Comparison of ENCODE assay signal across 8 cellular contexts in genomic region chr1:239951518-239952130, GRCh38.
DNase-seq lines count a peak whose midpoint lies in the region; ATAC-seq and TF ChIP-seq lines count a peak whose summit lies in the region.

No MANE protein-coding gene starts in this region.

- no peak overlapping the region for H3K4me3 ChIP-seq in cardiac muscle cell
- H3K4me3 ChIP-seq in epithelial cell of proximal tubule (ENCODE audit: low read depth, low read length): peak overlapping the region; percentile 39
- no peak overlapping the region for H3K4me3 ChIP-seq in naive thymus-derived CD4-positive, alpha-beta T cell (ENCODE audit: low read length)

- H3K36me3 ChIP-seq in cardiac muscle cell: no peaks in the 10 kb centered on the region
- H3K36me3 ChIP-seq in naive thymus-derived CD4-positive, alpha-beta T cell (ENCODE audit: control insufficient read depth in 2 of 3, insufficient read depth in 3 of 3, low read length in 3 of 3): no peaks in the 10 kb centered on the region

- no peaks in the 10 kb centered on the region for H3K4me1 Mint-ChIP-seq in activated CD4-positive, alpha-beta T cell treated with anti-CD3 and anti-CD28 coated beads, Interleukin-2, amount 10 ng/mL, durations not matched to agents 7 days and 5 days
- no peaks in the 10 kb centered on the region for H3K4me1 Mint-ChIP-seq in naive thymus-derived CD4-positive, alpha-beta T cell
- no peaks in the 10 kb centered on the region for H3K4me1 Mint-ChIP-seq in type B pancreatic cell (ENCODE audit: unreplicated experiment)

- TF ChIP-seq CTCF in cardiac muscle cell (IDR thresholded peaks at IDR 0.05; ENCODE audit: low read depth, low read length) (peak; percentile 60), epithelial cell of proximal tubule (conservative IDR thresholded peaks at IDR 0.05; ENCODE audit: low read depth, low read length) (peak; percentile 92), type B pancreatic cell (conservative IDR thresholded peaks at IDR 0.05) (peak; percentile 88)

- H3K36me3 Mint-ChIP-seq in activated CD4-positive, alpha-beta T cell treated with anti-CD3 and anti-CD28 coated beads, Interleukin-2, amount 10 ng/mL, durations not matched to agents 7 days and 5 days (ENCODE audit: low read depth): no peaks in the 10 kb centered on the region
- no peaks in the 10 kb centered on the region for H3K36me3 Mint-ChIP-seq in naive thymus-derived CD4-positive, alpha-beta T cell
- H3K36me3 Mint-ChIP-seq in type B pancreatic cell: no peaks in the 10 kb centered on the region

- intact Hi-C loops in Right ventricle myocardium inferior (cut with DNase I): no loop called here
- intact Hi-C loops in naive thymus-derived CD4-positive, alpha-beta T cell (cut with micrococcal nuclease): loop anchor here (1.0 to 2.0 kb wide), 3 partner anchors 25 to 197 kb away; no protein-coding TSS in a partner anchor

- no peaks in the 10 kb centered on the region for H3K4me1 ChIP-seq in cardiac muscle cell (ENCODE audit: low read depth)
- no peaks in the 10 kb centered on the region for H3K4me1 ChIP-seq in naive thymus-derived CD4-positive, alpha-beta T cell (ENCODE audit: control insufficient read depth in 2 of 2, insufficient read depth in 2 of 2, low read length in 2 of 2)

- H3K27ac ChIP-seq in cardiac muscle cell: no peak overlapping the region
- H3K27ac ChIP-seq in naive thymus-derived CD4-positive, alpha-beta T cell (ENCODE audit: low read depth, low read length): no peak overlapping the region

- POLR2A ChIA-PET in activated CD4-positive, alpha-beta T cell treated with anti-CD3 and anti-CD28 coated beads, Interleukin-2, amount 10 ng/mL, durations not matched to agents 7 days and 5 days (lab: Charles Lee): no interaction called here
- POLR2A ChIA-PET in naive thymus-derived CD4-positive, alpha-beta T cell (lab: Charles Lee): no interaction called here

- H3K27me3 Mint-ChIP-seq in activated CD4-positive, alpha-beta T cell treated with anti-CD3 and anti-CD28 coated beads, Interleukin-2, amount 10 ng/mL, durations not matched to agents 7 days and 5 days: no peaks in the 10 kb centered on the region
- H3K27me3 Mint-ChIP-seq in naive thymus-derived CD4-positive, alpha-beta T cell: peaks cover 0 to 17% (median 4%) of the 10 kb centered on the region in 5 donors
- H3K27me3 Mint-ChIP-seq in type B pancreatic cell: peaks cover 3% of the 10 kb centered on the region

- no peaks in the 10 kb centered on the region for H3K9me3 ChIP-seq in cardiac muscle cell (ENCODE audit: low read depth)
- H3K9me3 ChIP-seq in naive thymus-derived CD4-positive, alpha-beta T cell (ENCODE audit: control insufficient read depth in 2 of 3, low read length in 3 of 3): no peaks in the 10 kb centered on the region

- H3K27me3 ChIP-seq in cardiac muscle cell: no peaks in the 10 kb centered on the region
- no peaks in the 10 kb centered on the region for H3K27me3 ChIP-seq in naive thymus-derived CD4-positive, alpha-beta T cell (ENCODE audit: control insufficient read depth in 2 of 2, insufficient read depth in 2 of 2, low read length in 2 of 2)

- peak; percentile 71 to 91 for DNase-seq in cardiac muscle cell (ENCODE audit: low read depth in 1 of 2, low spot score in 1 of 2)
- DNase-seq in Right ventricle myocardium inferior (ENCODE audit: missing footprints): no peak
- DNase-seq in NCI-H2227 (lab: John Stamatoyannopoulos, UW; ENCODE audit: unreplicated experiment): peak; percentile 80
- peak; percentile 69 for DNase-seq in activated CD4-positive, alpha-beta T cell treated with anti-CD3 and anti-CD28 coated beads, Interleukin-2, amount 10 ng/mL, durations not matched to agents 7 days and 5 days
- DNase-seq in epithelial cell of proximal tubule (ENCODE audit: low read depth): peak; percentile 50
- peak in 8 of 9 donors; percentile 8 to 41 (median 28) for DNase-seq in naive thymus-derived CD4-positive, alpha-beta T cell
- DNase-seq in type B pancreatic cell (ENCODE audit: extremely low spot score, unreplicated experiment): no peak

- no peak for ATAC-seq in Right ventricle myocardium inferior
- peak; percentile 52 for ATAC-seq in HG03095 (IDR thresholded peaks at IDR 0.05; ENCODE audit: unreplicated experiment)
- peak; percentile 39 for ATAC-seq in naive thymus-derived CD4-positive, alpha-beta T cell

- H3K9me3 Mint-ChIP-seq in activated CD4-positive, alpha-beta T cell treated with anti-CD3 and anti-CD28 coated beads, Interleukin-2, amount 10 ng/mL, durations not matched to agents 7 days and 5 days: no peaks in the 10 kb centered on the region
- H3K9me3 Mint-ChIP-seq in naive thymus-derived CD4-positive, alpha-beta T cell: no peaks in the 10 kb centered on the region
- H3K9me3 Mint-ChIP-seq in type B pancreatic cell: no peaks in the 10 kb centered on the region

- CTCF ChIA-PET in activated CD4-positive, alpha-beta T cell treated with anti-CD3 and anti-CD28 coated beads, Interleukin-2, amount 10 ng/mL, durations not matched to agents 7 days and 5 days (lab: Charles Lee): no interaction called here
- CTCF ChIA-PET in naive thymus-derived CD4-positive, alpha-beta T cell (lab: Charles Lee): interaction anchor here (0.8 to 2.1 kb wide), 4 partner anchors 9 to 54 kb away, joined by 3 to 7 read pairs (median 3); no protein-coding TSS in a partner anchor

- H3K27ac Mint-ChIP-seq in activated CD4-positive, alpha-beta T cell treated with anti-CD3 and anti-CD28 coated beads, Interleukin-2, amount 10 ng/mL, durations not matched to agents 7 days and 5 days: no peak overlapping the region
- no peak overlapping the region for H3K27ac Mint-ChIP-seq in naive thymus-derived CD4-positive, alpha-beta T cell
- H3K27ac Mint-ChIP-seq in type B pancreatic cell: no peak overlapping the region

- H3K4me3 Mint-ChIP-seq in activated CD4-positive, alpha-beta T cell treated with anti-CD3 and anti-CD28 coated beads, Interleukin-2, amount 10 ng/mL, durations not matched to agents 7 days and 5 days: no peak overlapping the region
- H3K4me3 Mint-ChIP-seq in naive thymus-derived CD4-positive, alpha-beta T cell: no peak overlapping the region
- H3K4me3 Mint-ChIP-seq in type B pancreatic cell: no peak overlapping the region

Comparison
In these comparisons a context has a peak if more than half of its experiments do, and no peak if none do; other contexts are left out.
1. DNase-seq: peak in cardiac muscle cell (2 of 2), NCI-H2227 (single experiment), activated CD4-positive, alpha-beta T cell treated with anti-CD3 and anti-CD28 coated beads, Interleukin-2, amount 10 ng/mL, durations not matched to agents 7 days and 5 days (single experiment), epithelial cell of proximal tubule (single experiment) and naive thymus-derived CD4-positive, alpha-beta T cell (8 of 9); none in Right ventricle myocardium inferior (single experiment) and type B pancreatic cell (single experiment).
2. Peak in every context shown above with its lines, with median percentiles within 50 percentile points of each other: CTCF ChIP-seq.